In genomic region chr15:40238927-40239591, GRCh38 we compare ENCODE assay signal across 9 cellular contexts. TPM values are rescaled to one million over a fixed set of nuclear protein-coding genes. Genes with fewer than 3 reads are reported as not detected.
A peak's percentile ranks its signal among the peaks of the same experiment; 100 is the strongest.
DNase-seq lines count a peak whose midpoint lies in the region; ATAC-seq, FAIRE-seq and TF ChIP-seq lines count a peak whose summit lies in the region.
"Had no signal": no experiment of that assay in that cellular context is flagged by ENCODE, and none has a peak within 500 bp of the region (broad histone marks: within the 10 kb centered on the region; RNA-seq: fewer than 3 reads in every experiment).

TSS of gene PAK6 (plus strand) at chr15:40239063. CDS start at chr15:40264786, 25,723 bp downstream.

- H3K4me3 ChIP-seq in AG10803 (ENCODE audit: low read length) (peak within 1 kb of the TSS; percentile 47), bronchial epithelial cell (ENCODE audit: low read depth, low read length) (peak within 1 kb of the TSS; percentile 49), kidney epithelial cell (ENCODE audit: low read depth, low read length) (peak within 1 kb of the TSS; percentile 21)

- peak; percentile 15 for DNase-seq in AG10803 (ENCODE audit: low read depth)
- DNase-seq in HCEC 1CT: peak; percentile 35
- DNase-seq in RCC 7860 (ENCODE audit: low spot score): peak; percentile 53
- DNase-seq in bronchial epithelial cell (ENCODE audit: low read depth): peak; percentile 91
- DNase-seq in kidney epithelial cell (ENCODE audit: low read depth): peak; percentile 51
- DNase-seq in stimulated activated CD4-positive, alpha-beta T cell treated with anti-CD3 and anti-CD28 coated beads, Interleukin-15, amount 100 ng/mL, for 24 hours: peak; percentile 70

- FAIRE-seq in RCC 7860 (lab: Jason Lieb, UNC): no peak
- FAIRE-seq in bronchial epithelial cell (lab: Jason Lieb, UNC): no peak

- ATAC-seq in GM21737 (IDR thresholded peaks at IDR 0.05; ENCODE audit: unreplicated experiment) (no peak), HG03521 (IDR thresholded peaks at IDR 0.05; ENCODE audit: unreplicated experiment) (no peak)

- peaks cover 3% of the 10 kb centered on the region for H3K36me3 ChIP-seq in bronchial epithelial cell (ENCODE audit: control insufficient read depth, insufficient read depth, low read length)
- no peaks in the 10 kb centered on the region for H3K36me3 ChIP-seq in kidney epithelial cell (ENCODE audit: control insufficient read depth, insufficient read depth, low read length)

- H3K27me3 ChIP-seq in bronchial epithelial cell (ENCODE audit: control insufficient read depth, insufficient read depth, low read length) (no peaks in the 10 kb centered on the region), kidney epithelial cell (ENCODE audit: control insufficient read depth, insufficient read depth, low read length) (no peaks in the 10 kb centered on the region)

- no peak for TF ChIP-seq CTCF in AG10803 (conservative IDR thresholded peaks at IDR 0.05; ENCODE audit: low read length)
- TF ChIP-seq CTCF in bronchial epithelial cell (IDR thresholded peaks at IDR 0.05; ENCODE audit: insufficient read depth, low read length, severe bottlenecking): no peak
- TF ChIP-seq CTCF in kidney epithelial cell (IDR thresholded peaks at IDR 0.05; ENCODE audit: insufficient read depth, low read length, poor library complexity, severe bottlenecking): no peak

RNA-seq across cellular contexts. Expression of gene PAK6, which starts in this region (rescaled TPM):
- total RNA-seq in bronchial epithelial cell (11.6 and 11.8 TPM in 2 replicates), kidney epithelial cell (15.3 and 17.7 TPM in 2 replicates)
- total RNA-seq: pulmonary artery endothelial cell had no signal

Comparison
In these comparisons a context has a peak if more than half of its experiments do, and no peak if none do; other contexts are left out.
1. DNase-seq: peak in every context shown above with its lines; median percentile 91 in bronchial epithelial cell; 70 in stimulated activated CD4-positive, alpha-beta T cell treated with anti-CD3 and anti-CD28 coated beads, Interleukin-15, amount 100 ng/mL, for 24 hours; 53 in RCC 7860; 51 in kidney epithelial cell; 35 in HCEC 1CT; 15 in AG10803.